ENCODE assay signal across 17 cellular contexts in the genomic region with DNA sequence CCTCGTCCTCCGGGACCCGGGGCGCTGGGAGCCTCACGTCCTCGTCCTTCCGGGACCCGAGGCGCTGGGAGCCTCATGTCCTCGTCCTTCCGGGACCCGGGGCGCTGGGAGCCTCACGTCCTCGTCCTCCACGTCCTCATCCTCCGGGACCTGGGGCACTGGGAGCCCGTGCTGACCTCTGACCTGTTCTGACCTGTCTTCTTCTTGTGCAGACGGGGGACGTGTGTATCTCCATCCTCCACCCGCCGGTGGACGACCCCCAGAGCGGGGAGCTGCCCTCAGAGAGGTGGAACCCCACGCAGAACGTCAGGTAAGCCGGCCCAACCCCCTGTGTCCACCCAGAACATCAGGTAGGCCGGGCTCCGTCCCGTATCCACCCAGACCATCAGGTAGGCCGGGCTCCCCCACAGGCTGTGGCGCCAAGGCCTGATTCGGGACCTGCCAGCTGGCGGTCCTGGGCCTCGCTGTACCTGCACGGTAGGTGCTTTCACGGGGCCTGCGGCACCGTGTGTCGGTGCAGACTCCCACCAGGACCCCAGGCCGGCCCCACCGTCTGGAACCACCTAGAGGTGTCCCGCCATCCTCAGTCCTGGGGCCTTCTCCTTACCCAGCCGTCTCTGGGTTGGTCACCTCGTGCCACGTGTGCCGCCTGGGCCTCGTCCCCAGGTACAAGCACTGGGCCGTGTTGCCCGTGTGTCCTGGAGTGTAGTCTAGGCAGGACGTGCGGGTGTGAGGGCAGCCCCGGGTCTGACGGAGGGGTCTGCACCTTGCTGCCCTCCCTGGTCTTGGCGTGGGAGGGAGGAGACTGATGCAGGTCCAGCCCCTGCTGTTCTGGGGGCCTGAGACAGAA. TPM values are rescaled to one million over a fixed set of nuclear protein-coding genes. Genes with fewer than 3 reads are reported as not detected.
A peak's percentile ranks its signal among the peaks of the same experiment; 100 is the strongest.
DNase-seq lines count a peak whose midpoint lies in the region; ATAC-seq and TF ChIP-seq lines count a peak whose summit lies in the region.
"Had no signal": no experiment of that assay in that cellular context is flagged by ENCODE, and none has a peak within 500 bp of the region (broad histone marks: within the 10 kb centered on the region; RNA-seq: fewer than 3 reads in every experiment).

No MANE protein-coding gene starts in this region.

- DNase-seq in Right ventricle myocardium inferior (ENCODE audit: missing footprints) (peak; percentile 56), Right ventricle myocardium superior (no peak), lower lobe of right lung (no peak), ovary (peak in 3 of 5 donors; percentile 23 to 36 (median 36)), H9 (no peak)
- DNase-seq in activated CD4-positive, alpha-beta T cell treated with anti-CD3 and anti-CD28 coated beads for 4 hours: no peak
- DNase-seq: AML-193; Calu3; CD8-positive, alpha-beta T cell; DMS79 treated with DMSO at 0.1 percent for 48 hours; GF-D8; H7 had no signal

- 87 to 89% (median 87%) methylated on average over 54 to 55 of the region's 55 CpGs for WGBS in ovary, 3 donors
- WGBS in H9 (ENCODE audit: extremely low coverage, insufficient read length, low lambda C conversion rate): no CpG with 5 or more reads among the region's 55 CpGs

- TF ChIP-seq CTCF in lower lobe of right lung (IDR thresholded peaks at IDR 0.05) (no peak), ovary (IDR thresholded peaks at IDR 0.05) (no peak), H9 (conservative IDR thresholded peaks at IDR 0.05) (no peak)

- H3K27ac Mint-ChIP-seq in H9: no peak overlapping the region
- H3K27ac Mint-ChIP-seq: CD8-positive, alpha-beta T cell; GM23338 had no signal

- peaks cover 13 to 29% (median 26%) of the 10 kb centered on the region in 3 experiments for H3K36me3 Mint-ChIP-seq in H9 (ENCODE audit: insufficient read depth in 1 of 3, low read depth in 3 of 3)

- intact Hi-C loops in Right ventricle myocardium inferior (cut with DNase I) (no loop called here), Right ventricle myocardium superior (cut with DNase I) (no loop called here), lower lobe of right lung (cut with DNase I) (no loop called here), ovary (cut with DNase I) (loop anchor here in 1 of 4 donors (10.0 kb wide), 1 partner anchor 89 kb away; no protein-coding TSS in a partner anchor)

- H2AFZ ChIP-seq in H9 (ENCODE audit: low read length): no peak overlapping the region
- H2AFZ ChIP-seq: GM23338 had no signal

- H3K27me3 ChIP-seq in lower lobe of right lung (ENCODE audit: low read depth) (no peaks in the 10 kb centered on the region), ovary (no peaks in the 10 kb centered on the region), H9 (ENCODE audit: insufficient read depth, low read length) (no peaks in the 10 kb centered on the region)
- H3K27me3 ChIP-seq: BLaER1 had no signal

- H3K18ac ChIP-seq in H9 (ENCODE audit: insufficient read length, low read depth, low read length): no peak overlapping the region

- H3K36me3 ChIP-seq in lower lobe of right lung: peaks cover 45% of the 10 kb centered on the region
- no peaks in the 10 kb centered on the region for H3K36me3 ChIP-seq in ovary

- H3K4me3 ChIP-seq in lower lobe of right lung (no peak overlapping the region), ovary (no peak overlapping the region)
- H3K4me3 ChIP-seq: A549, BLaER1, GM23338 had no signal

- peaks cover 6% of the 10 kb centered on the region for H3K23me2 ChIP-seq in H9 (ENCODE audit: insufficient read length, low read depth, low read length, poor library complexity, severe bottlenecking)

- H3K4me3 Mint-ChIP-seq in H9: no peak overlapping the region
- H3K4me3 Mint-ChIP-seq: CD8-positive, alpha-beta T cell; GM23338 had no signal

- no peak overlapping the region for H2BK5ac ChIP-seq in H9 (ENCODE audit: insufficient read length, low read length)

- no peak overlapping the region for H2AK5ac ChIP-seq in H9 (ENCODE audit: insufficient read length, low read length)

- H2BK20ac ChIP-seq in H9 (ENCODE audit: low read depth, low read length, poor library complexity, severe bottlenecking): no peak overlapping the region

- no peak overlapping the region for H2BK15ac ChIP-seq in H9 (ENCODE audit: low read depth, low read length)

- ATAC-seq in Right ventricle myocardium inferior (no peak), Right ventricle myocardium superior (ENCODE audit: poor library complexity) (no peak), lower lobe of right lung (no peak), GM21447 (IDR thresholded peaks at IDR 0.05; ENCODE audit: unreplicated experiment) (no peak), GM18520 (IDR thresholded peaks at IDR 0.05; ENCODE audit: unreplicated experiment) (no peak)
- ATAC-seq: A549; CD8-positive, alpha-beta T cell; GM23338 had no signal

- peaks cover 8% of the 10 kb centered on the region for H3K79me1 ChIP-seq in H9 (ENCODE audit: insufficient read depth, low read depth, low read length, poor library complexity, severe bottlenecking)

- H3K56ac ChIP-seq in H9 (ENCODE audit: insufficient read length, low read depth, low read length): no peak overlapping the region

- H3K27me3 Mint-ChIP-seq in H9 (ENCODE audit: low read depth): no peaks in the 10 kb centered on the region

- H3K4me1 ChIP-seq in lower lobe of right lung: peaks cover 26% of the 10 kb centered on the region
- peaks cover 15% of the 10 kb centered on the region for H3K4me1 ChIP-seq in ovary (ENCODE audit: insufficient read depth)
- H3K4me1 ChIP-seq in H9 (ENCODE audit: insufficient read depth, low read length): no peaks in the 10 kb centered on the region

- no peak overlapping the region for H3K14ac ChIP-seq in H9 (ENCODE audit: insufficient read depth, low read length)

- no peak overlapping the region for H3K9ac ChIP-seq in H9 (ENCODE audit: extremely low read depth, insufficient read length, low read length)
- H3K9ac ChIP-seq: BLaER1 had no signal

- no peak overlapping the region for H2BK12ac ChIP-seq in H9 (ENCODE audit: insufficient read length, low read depth, low read length)

- TF ChIP-seq EP300 in ovary (IDR thresholded peaks at IDR 0.05): no peak

- H4K5ac ChIP-seq in H9 (ENCODE audit: insufficient read length, low read depth, low read length): no peak overlapping the region

- no peak overlapping the region for H3K23ac ChIP-seq in H9 (ENCODE audit: insufficient read length, low read depth, low read length)

- no peak overlapping the region for H4K91ac ChIP-seq in H9 (ENCODE audit: insufficient read length, low read depth, low read length)

- H2BK120ac ChIP-seq in H9 (ENCODE audit: low read depth, low read length, poor library complexity, severe bottlenecking): no peak overlapping the region

- H3T11ph ChIP-seq in H9 (ENCODE audit: low read length): no peak overlapping the region

- H4K8ac ChIP-seq in H9 (replicated peaks; ENCODE audit: insufficient read length, low read depth, low read length): no peak overlapping the region

- peaks cover 13% of the 10 kb centered on the region; the same call in 1 of the 2 replicates for H3K79me2 ChIP-seq in H9 (ENCODE audit: insufficient read depth, low read length)

- H3K4me1 Mint-ChIP-seq in H9: peaks cover 5 to 8% of the 10 kb centered on the region in 2 experiments

- no peak overlapping the region for H3K4me2 ChIP-seq in H9 (ENCODE audit: insufficient read depth, insufficient read length, low read length)
- H3K4me2 ChIP-seq: BLaER1, GM23338 had no signal

- H3K27ac ChIP-seq in lower lobe of right lung: peak overlapping the region; percentile 24
- H3K27ac ChIP-seq in ovary: no peak overlapping the region
- no peak overlapping the region for H3K27ac ChIP-seq in H9 (ENCODE audit: insufficient read length, low read depth, low read length)

- H3K9me3 ChIP-seq in lower lobe of right lung (no peaks in the 10 kb centered on the region), ovary (no peaks in the 10 kb centered on the region), H9 (ENCODE audit: control insufficient read depth, low read depth, low read length) (no peaks in the 10 kb centered on the region)
- H3K9me3 ChIP-seq: A549, BLaER1 had no signal

- H3K9me3 Mint-ChIP-seq in H9: no peaks in the 10 kb centered on the region
- H3K9me3 Mint-ChIP-seq: CD8-positive, alpha-beta T cell had no signal

- no peak overlapping the region for H3K4ac ChIP-seq in H9 (ENCODE audit: low read depth, low read length)

- no peak for TF ChIP-seq POLR2A in ovary (IDR thresholded peaks at IDR 0.05)

- H4K20me1 ChIP-seq in H9 (ENCODE audit: control insufficient read depth, insufficient read depth, insufficient read length): no peaks in the 10 kb centered on the region

RNA-seq across cellular contexts. Expression of a gene that starts 4.7 kb away (rescaled TPM):
- total RNA-seq in Right ventricle myocardium inferior (109 TPM), Right ventricle myocardium superior (86.3 TPM), lower lobe of right lung (40.0 TPM), ovary (10 to 100 TPM; 45.6 to 78.9 (median 56.1) TPM), H9 (2021) (109 and 112 TPM in 2 replicates)
- 10 to 100 TPM; 13.2 to 59.7 TPM for polyA plus RNA-seq in ovary

RNA-seq across cellular contexts. Expression of a gene that starts 7.6 kb away (rescaled TPM):
- total RNA-seq in Right ventricle myocardium inferior: not detected
- total RNA-seq in Right ventricle myocardium superior: 0.32 TPM
- total RNA-seq in lower lobe of right lung: 3.6 TPM
- 1 to 10 TPM in 1 of 7 donors, under 1 TPM in 5, not detected in 1; 0.31 to 1.7 (median 0.56) TPM for total RNA-seq in ovary
- under 1 TPM in 1 of 2 donors, not detected in 1; 0.48 TPM for polyA plus RNA-seq in ovary
- 0.64 and 0.66 TPM in 2 replicates for total RNA-seq in H9 (2021)
- total RNA-seq: Calu3, GM23338 had no signal
- polyA plus RNA-seq: A549 had no signal

RNA-seq across cellular contexts. Expression of a gene that starts 29.0 kb away (rescaled TPM):
- total RNA-seq in Right ventricle myocardium inferior (10.3 TPM), Right ventricle myocardium superior (10.8 TPM), lower lobe of right lung (18.8 TPM), ovary (10 to 100 TPM; 18.6 to 93.3 (median 27.4) TPM), H9 (2021) (7.4 and 8.1 TPM in 2 replicates)
- 10 to 100 TPM in 1 of 2 donors, under 1 TPM in 1; 0.12 to 24.7 TPM for polyA plus RNA-seq in ovary

RNA-seq across cellular contexts. Expression of a gene that starts 36.1 kb away (rescaled TPM):
- total RNA-seq in Right ventricle myocardium inferior: 1,651 TPM
- total RNA-seq in Right ventricle myocardium superior: 1,928 TPM
- total RNA-seq in lower lobe of right lung: 366 TPM
- total RNA-seq in ovary: 100 to 1,000 TPM; 225 to 484 (median 324) TPM
- polyA plus RNA-seq in ovary: 100 to 1,000 TPM; 111 to 290 TPM
- 715 and 719 TPM in 2 replicates for total RNA-seq in H9 (2021)

RNA-seq across cellular contexts. Expression of a gene that starts 40.0 kb away (rescaled TPM):
- total RNA-seq in Right ventricle myocardium inferior: 0.19 TPM
- 0.24 TPM for total RNA-seq in Right ventricle myocardium superior
- 0.92 TPM for total RNA-seq in lower lobe of right lung
- under 1 TPM in 6 of 7 donors, not detected in 1; 0.11 to 0.90 (median 0.41) TPM for total RNA-seq in ovary
- polyA plus RNA-seq in ovary: under 1 TPM in 1 of 2 donors, not detected in 1; 0.42 TPM
- total RNA-seq in H9 (2021): 0.72 and 1.2 TPM in 2 replicates
- total RNA-seq: H7 had no signal

Comparison
In these comparisons a context has a peak if more than half of its experiments do, and no peak if none do; other contexts are left out.
1. DNase-seq: peak in Right ventricle myocardium inferior (single experiment) and ovary (3 of 5); none in Right ventricle myocardium superior (single experiment), lower lobe of right lung (single experiment), activated CD4-positive, alpha-beta T cell treated with anti-CD3 and anti-CD28 coated beads for 4 hours (0 of 2) and H9 (single experiment).